In genomic region chr2:48874282-48874681, GRCh38 we compare ENCODE assay signal across 14 cellular contexts.
A peak's percentile ranks its signal among the peaks of the same experiment; 100 is the strongest.
DNase-seq lines count a peak whose midpoint lies in the region; ATAC-seq and TF ChIP-seq lines count a peak whose summit lies in the region.
"Had no signal": no experiment of that assay in that cellular context is flagged by ENCODE, and none has a peak within 500 bp of the region (broad histone marks: within the 10 kb centered on the region; RNA-seq: fewer than 3 reads in every experiment).

No MANE protein-coding gene starts in this region.

- H3K9me3 ChIP-seq in mammary epithelial cell (replicated peaks; ENCODE audit: insufficient read depth, low read length), result no peaks in the 10 kb centered on the region
- H3K9me3 ChIP-seq: BLaER1 treated with 17β-estradiol and CSF1 and Interleukin-3, amounts not matched to agents 10 nM and 100 nM; HAP-1 had no signal

- H3K4me3 ChIP-seq in mammary epithelial cell (replicated peaks in 1 of 3; ENCODE audit: insufficient read depth in 1 of 3, low read depth in 2 of 3, low read length in 3 of 3), result no peak overlapping the region
- H3K4me3 ChIP-seq in NB4 (ENCODE audit: low read depth, low read length), result no peak overlapping the region
- H3K4me3 ChIP-seq: BLaER1 treated with 17β-estradiol and CSF1 and Interleukin-3, amounts not matched to agents 10 nM and 100 nM; HAP-1 had no signal

- TF ChIP-seq POLR2A in NB4 (IDR thresholded peaks at IDR 0.05; ENCODE audit: extremely low read depth, insufficient read length), result no peak

- no peaks in the 10 kb centered on the region for H3K79me2 ChIP-seq in mammary epithelial cell (ENCODE audit: insufficient read depth, low read length)

- in situ Hi-C loops in mammary epithelial cell (cut with MboI; ENCODE audit: low sequenced_read_pairs in 2 of 2), result no loop called here

- H3K4me1 Mint-ChIP-seq in MCF 10A (ENCODE audit: insufficient read depth, unreplicated experiment), result no peaks in the 10 kb centered on the region
- H3K4me1 Mint-ChIP-seq in activated CD8-positive, alpha-beta T cell treated with anti-CD3 and anti-CD28 coated beads, Interleukin-2, amount 10 ng/mL, durations not matched to agents 7 days and 5 days (ENCODE audit: low read depth), result no peaks in the 10 kb centered on the region
- H3K4me1 Mint-ChIP-seq: CD4-positive, CD25-positive, alpha-beta regulatory T cell; IgD-negative memory B cell had no signal

- dilution Hi-C loops in mammary epithelial cell (cut with HindIII; ENCODE audit: low sequenced_read_pairs), result no loop called here

- H3K4me3 Mint-ChIP-seq in MCF 10A (ENCODE audit: unreplicated experiment), result no peak overlapping the region
- no peak overlapping the region for H3K4me3 Mint-ChIP-seq in activated CD8-positive, alpha-beta T cell treated with anti-CD3 and anti-CD28 coated beads, Interleukin-2, amount 10 ng/mL, durations not matched to agents 7 days and 5 days
- H3K4me3 Mint-ChIP-seq: CD4-positive, CD25-positive, alpha-beta regulatory T cell; IgD-negative memory B cell had no signal

- H3K9ac ChIP-seq in mammary epithelial cell (ENCODE audit: insufficient read depth, low read length), result no peak overlapping the region
- H3K9ac ChIP-seq: BLaER1 treated with 17β-estradiol and CSF1 and Interleukin-3, amounts not matched to agents 10 nM and 100 nM had no signal

- no peaks in the 10 kb centered on the region for H3K27me3 Mint-ChIP-seq in MCF 10A (ENCODE audit: insufficient read depth, unreplicated experiment)
- no peaks in the 10 kb centered on the region for H3K27me3 Mint-ChIP-seq in activated CD8-positive, alpha-beta T cell treated with anti-CD3 and anti-CD28 coated beads, Interleukin-2, amount 10 ng/mL, durations not matched to agents 7 days and 5 days (ENCODE audit: low read depth)
- H3K27me3 Mint-ChIP-seq: CD4-positive, CD25-positive, alpha-beta regulatory T cell; IgD-negative memory B cell had no signal

- no peaks in the 10 kb centered on the region for H3K9me3 Mint-ChIP-seq in MCF 10A (ENCODE audit: unreplicated experiment)
- H3K9me3 Mint-ChIP-seq in activated CD8-positive, alpha-beta T cell treated with anti-CD3 and anti-CD28 coated beads, Interleukin-2, amount 10 ng/mL, durations not matched to agents 7 days and 5 days (ENCODE audit: insufficient read depth), result no peaks in the 10 kb centered on the region
- H3K9me3 Mint-ChIP-seq: IgD-negative memory B cell had no signal

- CTCF ChIA-PET in mammary epithelial cell (lab: Charles Lee; ENCODE audit: low non-redundant PET), result no interaction called here
- CTCF ChIA-PET in MCF 10A (lab: Yijun Ruan, JAX), result interaction anchor here (0.6 to 0.7 kb wide), 3 partner anchors 19 to 201 kb away, joined by 3 to 5 read pairs (median 3); no protein-coding TSS in a partner anchor
- CTCF ChIA-PET in activated CD8-positive, alpha-beta T cell treated with anti-CD3 and anti-CD28 coated beads, Interleukin-2, amount 10 ng/mL, durations not matched to agents 7 days and 5 days (lab: Charles Lee), result interaction anchor here (0.9 kb wide), 1 partner anchor 59 kb away, joined by 4 read pairs; no protein-coding TSS in a partner anchor

- intact Hi-C loops in mammary epithelial cell (cut with micrococcal nuclease), result no loop called here
- intact Hi-C loops in MCF 10A (cut with micrococcal nuclease), result no loop called here

- BruUV-seq in mammary epithelial cell (replicated peaks; lab: Mats Ljungman, UMichigan), result no TSS peak
- BruUV-seq in MCF 10A (replicated peaks; lab: Mats Ljungman, UMichigan), result no TSS peak

- no peaks in the 10 kb centered on the region for H4K20me1 ChIP-seq in mammary epithelial cell (ENCODE audit: insufficient read depth, low read length)
- H4K20me1 ChIP-seq: BLaER1 treated with 17β-estradiol and CSF1 and Interleukin-3, amounts not matched to agents 10 nM and 100 nM had no signal

- H3K4me1 ChIP-seq in mammary epithelial cell (ENCODE audit: insufficient read depth, low read length), result no peaks in the 10 kb centered on the region
- H3K4me1 ChIP-seq: HAP-1 had no signal

- H3K27ac Mint-ChIP-seq in MCF 10A (ENCODE audit: low read depth, unreplicated experiment), result no peak overlapping the region
- H3K27ac Mint-ChIP-seq in activated CD8-positive, alpha-beta T cell treated with anti-CD3 and anti-CD28 coated beads, Interleukin-2, amount 10 ng/mL, durations not matched to agents 7 days and 5 days, result no peak overlapping the region
- H3K27ac Mint-ChIP-seq: CD4-positive, CD25-positive, alpha-beta regulatory T cell; IgD-negative memory B cell had no signal

- H3K27me3 ChIP-seq in mammary epithelial cell (ENCODE audit: insufficient read depth, low read length), result no peaks in the 10 kb centered on the region
- H3K27me3 ChIP-seq: BLaER1 treated with 17β-estradiol and CSF1 and Interleukin-3, amounts not matched to agents 10 nM and 100 nM had no signal

- no peaks in the 10 kb centered on the region for H3K36me3 Mint-ChIP-seq in MCF 10A (ENCODE audit: insufficient read depth, unreplicated experiment)
- H3K36me3 Mint-ChIP-seq in activated CD8-positive, alpha-beta T cell treated with anti-CD3 and anti-CD28 coated beads, Interleukin-2, amount 10 ng/mL, durations not matched to agents 7 days and 5 days (ENCODE audit: low read depth), result no peaks in the 10 kb centered on the region
- H3K36me3 Mint-ChIP-seq: CD4-positive, CD25-positive, alpha-beta regulatory T cell; IgD-negative memory B cell had no signal

- POLR2A ChIA-PET in MCF 10A (lab: Yijun Ruan, JAX), result no interaction called here
- POLR2A ChIA-PET in activated CD8-positive, alpha-beta T cell treated with anti-CD3 and anti-CD28 coated beads, Interleukin-2, amount 10 ng/mL, durations not matched to agents 7 days and 5 days (lab: Charles Lee), result no interaction called here

- no peak overlapping the region for H3K27ac ChIP-seq in mammary epithelial cell (ENCODE audit: insufficient read depth, low read depth, low read length)
- H3K27ac ChIP-seq: BLaER1 treated with 17β-estradiol and CSF1 and Interleukin-3, amounts not matched to agents 10 nM and 100 nM had no signal

- ATAC-seq in activated CD8-positive, alpha-beta T cell treated with anti-CD3 and anti-CD28 coated beads, Interleukin-2, amount 10 ng/mL, durations not matched to agents 7 days and 5 days, result no peak
- ATAC-seq in HG03439 (IDR thresholded peaks at IDR 0.05; ENCODE audit: unreplicated experiment), result no peak

- WGBS in mammary epithelial cell (ENCODE audit: low coverage, missing lambda C conversion rate), result 100% methylated on average over 2 of the region's 2 CpGs

- peak; percentile 6 for DNase-seq in mammary epithelial cell
- no peak for DNase-seq in MCF 10A (ENCODE audit: unreplicated experiment)
- peak; percentile 29 for DNase-seq in NB4 (ENCODE audit: low read depth)
- peak; percentile 1 for DNase-seq in RPMI7951 (ENCODE audit: low read depth)
- no peak for DNase-seq in activated CD8-positive, alpha-beta T cell treated with anti-CD3 and anti-CD28 coated beads, Interleukin-2, amount 10 ng/mL, durations not matched to agents 7 days and 5 days
- no peak for DNase-seq in inferior parietal cortex (ENCODE audit: extremely low spot score)
- DNase-seq: ACHN; Calu3; CD4-positive, CD25-positive, alpha-beta regulatory T cell; DMS 273 treated with DMSO at 0.1 percent for 48 hours had no signal

- TF ChIP-seq CTCF in mammary epithelial cell (conservative IDR thresholded peaks at IDR 0.05 in 1 of 2, IDR thresholded peaks at IDR 0.05 in 1 of 2; ENCODE audit: extremely low read depth in 1 of 2, insufficient read depth in 1 of 2, low read depth in 1 of 2, low read length in 2 of 2) (no peak), MCF 10A (IDR thresholded peaks at IDR 0.05; ENCODE audit: unreplicated experiment) (no peak), NB4 (IDR thresholded peaks at IDR 0.05; ENCODE audit: low read depth, low read length) (no peak)

- no peaks in the 10 kb centered on the region for H3K36me3 ChIP-seq in mammary epithelial cell (ENCODE audit: insufficient read depth, low read length)
- H3K36me3 ChIP-seq: BLaER1 treated with 17β-estradiol and CSF1 and Interleukin-3, amounts not matched to agents 10 nM and 100 nM; HAP-1 had no signal

- H3K4me2 ChIP-seq in mammary epithelial cell (ENCODE audit: insufficient read depth, low read depth, low read length), result no peak overlapping the region

- H2AFZ ChIP-seq in mammary epithelial cell (ENCODE audit: low read depth, low read length), result no peak overlapping the region

Comparison
In these comparisons a context has a peak if more than half of its experiments do, and no peak if none do; other contexts are left out.
1. DNase-seq: peak in mammary epithelial cell (single experiment), NB4 (single experiment) and RPMI7951 (single experiment); none in MCF 10A (single experiment), activated CD8-positive, alpha-beta T cell treated with anti-CD3 and anti-CD28 coated beads, Interleukin-2, amount 10 ng/mL, durations not matched to agents 7 days and 5 days (single experiment) and inferior parietal cortex (single experiment).